ENCODE assay signal across 20 cellular contexts in genomic region chr9:114678847-114679246, GRCh38. TPM values are rescaled to one million over a fixed set of nuclear protein-coding genes. Genes with fewer than 3 reads are reported as not detected.
DNase-seq lines count a peak whose midpoint lies in the region; ATAC-seq, FAIRE-seq and TF ChIP-seq lines count a peak whose summit lies in the region.
"Had no signal": no experiment of that assay in that cellular context is flagged by ENCODE, and none has a peak within 500 bp of the region (broad histone marks: within the 10 kb centered on the region; RNA-seq: fewer than 3 reads in every experiment).

No MANE protein-coding gene starts in this region.

- no peak for TF ChIP-seq CTCF in HEK293 (tag by site-specific recombination; IDR thresholded peaks at IDR 0.05)
- TF ChIP-seq CTCF in fibroblast of the aortic adventitia (IDR thresholded peaks at IDR 0.05; ENCODE audit: insufficient read depth, low read length), result no peak
- TF ChIP-seq CTCF in pancreas (IDR thresholded peaks at IDR 0.05), result no peak
- TF ChIP-seq CTCF in WERI-Rb-1 (IDR thresholded peaks at IDR 0.05; ENCODE audit: low read depth, low read length), result no peak

- H3K9me3 ChIP-seq in HEK293 (ENCODE audit: control insufficient read depth, insufficient read depth, low read depth, low read length), result no peaks in the 10 kb centered on the region
- H3K9me3 ChIP-seq in adipocyte (ENCODE audit: control insufficient read depth, low read length), result no peaks in the 10 kb centered on the region
- H3K9me3 ChIP-seq in pancreas, result no peaks in the 10 kb centered on the region
- no peaks in the 10 kb centered on the region for H3K9me3 ChIP-seq in WERI-Rb-1 (ENCODE audit: severe bottlenecking)
- H3K9me3 ChIP-seq: BLaER1 had no signal

- no peak for FAIRE-seq in pancreas (lab: Jason Lieb, UNC)
- FAIRE-seq: K562, RCC 7860 had no signal

- H3K79me2 ChIP-seq in ACC112 (ENCODE audit: control insufficient read depth, insufficient read depth, low read length, unreplicated experiment), result no peaks in the 10 kb centered on the region

- H3K27me3 ChIP-seq in ACC112 (ENCODE audit: insufficient read depth, low read length) (no peaks in the 10 kb centered on the region), adipocyte (replicated peaks; ENCODE audit: control insufficient read depth, insufficient read depth, low read length) (no peaks in the 10 kb centered on the region), pancreas (no peaks in the 10 kb centered on the region), WERI-Rb-1 (ENCODE audit: insufficient read depth, low read depth, severe bottlenecking) (no peaks in the 10 kb centered on the region)
- H3K27me3 ChIP-seq: BLaER1 had no signal

- no peak overlapping the region for H2AFZ ChIP-seq in ACC112 (ENCODE audit: low read length, unreplicated experiment)

- peaks cover 30% of the 10 kb centered on the region for H3K4me1 ChIP-seq in ACC112 (ENCODE audit: control insufficient read depth, insufficient read depth, low read length, unreplicated experiment)
- peaks cover 3% of the 10 kb centered on the region for H3K4me1 ChIP-seq in HEK293 (ENCODE audit: control insufficient read depth, insufficient read depth, low read length)
- H3K4me1 ChIP-seq in adipocyte (ENCODE audit: control insufficient read depth, insufficient read depth, low read length), result peaks cover 28% of the 10 kb centered on the region
- H3K4me1 ChIP-seq in pancreas, result peaks cover 0 to 3% (median 0%) of the 10 kb centered on the region in 3 donors

- ATAC-seq in pancreas, result no peak
- ATAC-seq: K562 had no signal

- intact Hi-C loops in pancreas (cut with DNase I), result no loop called here

- DNase-seq in adipocyte (ENCODE audit: low read depth), result peak; percentile 27
- DNase-seq in fibroblast of the aortic adventitia (ENCODE audit: low read depth), result peak; percentile 41
- no peak for DNase-seq in pancreas
- DNase-seq in activated CD4-positive, CD25-positive, alpha-beta regulatory T cell treated with anti-CD3 and anti-CD28 coated beads, Interleukin-2, amount 50 U/mL, for 72 hours, result no peak
- no peak for DNase-seq in WERI-Rb-1
- no peak for DNase-seq in effector CD4-positive, alpha-beta T cell
- DNase-seq: Calu3; CD4-positive, alpha-beta memory T cell; H9; NCI-H1694 treated with DMSO at 0.1 percent for 48 hours; NCI-H510A; NCI-H748 treated with DMSO at 0.1 percent for 48 hours; Right ventricle myocardium superior had no signal

- H3K36me3 ChIP-seq in ACC112 (ENCODE audit: insufficient read depth, low read length) (no peaks in the 10 kb centered on the region), HEK293 (ENCODE audit: control insufficient read depth in 2 of 2, insufficient read depth in 1 of 2, low read length in 2 of 2) (no peaks in the 10 kb centered on the region), adipocyte (ENCODE audit: control insufficient read depth, insufficient read depth, low read length, severe bottlenecking) (no peaks in the 10 kb centered on the region), pancreas (no peaks in the 10 kb centered on the region), WERI-Rb-1 (no peaks in the 10 kb centered on the region)
- H3K36me3 ChIP-seq: BLaER1 had no signal

- CTCF ChIA-PET in HEK293 (lab: Yijun Ruan, JAX), result interaction anchor here (0.6 to 10.6 kb wide), 9 partner anchors 11 to 336 kb away, joined by 3 to 296 read pairs (median 44); no protein-coding TSS in a partner anchor

- POLR2A ChIA-PET in HEK293 (lab: Yijun Ruan, JAX), result no interaction called here

- H3K4me3 ChIP-seq in ACC112 (ENCODE audit: low read depth, low read length), result no peak overlapping the region
- H3K4me3 ChIP-seq in HEK293 (ENCODE audit: low read depth, low read length), result no peak overlapping the region
- no peak overlapping the region for H3K4me3 ChIP-seq in adipocyte (ENCODE audit: low read length)
- no peak overlapping the region for H3K4me3 ChIP-seq in fibroblast of the aortic adventitia (ENCODE audit: low read depth, low read length)
- no peak overlapping the region for H3K4me3 ChIP-seq in pancreas
- no peak overlapping the region for H3K4me3 ChIP-seq in WERI-Rb-1 (ENCODE audit: low read depth, low read length)
- H3K4me3 ChIP-seq: BLaER1, K562 had no signal

- H3K27ac ChIP-seq in ACC112 (ENCODE audit: low read depth, low read length) (peak overlapping the region; percentile 20; the same call in 1 of the 2 replicates), HEK293 (ENCODE audit: extremely low read depth, low read depth, low read length) (no peak overlapping the region), pancreas (no peak overlapping the region), WERI-Rb-1 (no peak overlapping the region)
- H3K27ac ChIP-seq: BLaER1 had no signal

- no peak overlapping the region for H3K9ac ChIP-seq in adipocyte (ENCODE audit: low read length)
- H3K9ac ChIP-seq: BLaER1 had no signal

TF ChIP-seq in HEK293, 187 proteins besides CTCF, POLR2A, EP300 and RAD21:
- TF ChIP-seq, protein P1, sequence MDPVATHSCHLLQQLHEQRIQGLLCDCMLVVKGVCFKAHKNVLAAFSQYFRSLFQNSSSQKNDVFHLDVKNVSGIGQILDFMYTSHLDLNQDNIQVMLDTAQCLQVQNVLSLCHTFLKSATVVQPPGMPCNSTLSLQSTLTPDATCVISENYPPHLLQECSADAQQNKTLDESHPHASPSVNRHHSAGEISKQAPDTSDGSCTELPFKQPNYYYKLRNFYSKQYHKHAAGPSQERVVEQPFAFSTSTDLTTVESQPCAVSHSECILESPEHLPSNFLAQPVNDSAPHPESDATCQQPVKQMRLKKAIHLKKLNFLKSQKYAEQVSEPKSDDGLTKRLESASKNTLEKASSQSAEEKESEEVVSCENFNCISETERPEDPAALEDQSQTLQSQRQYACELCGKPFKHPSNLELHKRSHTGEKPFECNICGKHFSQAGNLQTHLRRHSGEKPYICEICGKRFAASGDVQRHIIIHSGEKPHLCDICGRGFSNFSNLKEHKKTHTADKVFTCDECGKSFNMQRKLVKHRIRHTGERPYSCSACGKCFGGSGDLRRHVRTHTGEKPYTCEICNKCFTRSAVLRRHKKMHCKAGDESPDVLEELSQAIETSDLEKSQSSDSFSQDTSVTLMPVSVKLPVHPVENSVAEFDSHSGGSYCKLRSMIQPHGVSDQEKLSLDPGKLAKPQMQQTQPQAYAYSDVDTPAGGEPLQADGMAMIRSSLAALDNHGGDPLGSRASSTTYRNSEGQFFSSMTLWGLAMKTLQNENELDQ (tag by site-specific recombination; IDR thresholded peaks at IDR 0.05; ENCODE audit: low read depth), result no peak
- TF ChIP-seq ZNF362 (tag by site-specific recombination; IDR thresholded peaks at IDR 0.05), result peak; percentile 25; the same call in 1 of the 2 replicates

RNA-seq across cellular contexts. Expression of gene TEX48, which starts 3.1 kb away (rescaled TPM):
- total RNA-seq in fibroblast of the aortic adventitia (ENCODE audit: low replicate concordance) (not detected in 2 replicates), pancreas (not detected)
- polyA plus RNA-seq in pancreas, result not detected
- total RNA-seq: A172; Calu3; CD4-positive, alpha-beta memory T cell; H9; K562; OCI-LY7; Right ventricle myocardium superior had no signal
- polyA plus RNA-seq: K562 had no signal

RNA-seq across cellular contexts. Expression of gene TEX53, which starts 21.2 kb away (rescaled TPM):
- total RNA-seq in fibroblast of the aortic adventitia (ENCODE audit: low replicate concordance) (not detected in 2 replicates), pancreas (not detected)
- not detected for polyA plus RNA-seq in pancreas
- total RNA-seq: A172; Calu3; CD4-positive, alpha-beta memory T cell; H9; K562; OCI-LY7; Right ventricle myocardium superior had no signal
- polyA plus RNA-seq: CD4-positive, alpha-beta memory T cell; K562 had no signal

Comparison
In these comparisons a context has a peak if more than half of its experiments do, and no peak if none do; other contexts are left out.
1. DNase-seq: peak in adipocyte (single experiment) and fibroblast of the aortic adventitia (single experiment); none in pancreas (0 of 6), activated CD4-positive, CD25-positive, alpha-beta regulatory T cell treated with anti-CD3 and anti-CD28 coated beads, Interleukin-2, amount 50 U/mL, for 72 hours (single experiment), WERI-Rb-1 (single experiment) and effector CD4-positive, alpha-beta T cell (single experiment).